In the genomic region with DNA sequence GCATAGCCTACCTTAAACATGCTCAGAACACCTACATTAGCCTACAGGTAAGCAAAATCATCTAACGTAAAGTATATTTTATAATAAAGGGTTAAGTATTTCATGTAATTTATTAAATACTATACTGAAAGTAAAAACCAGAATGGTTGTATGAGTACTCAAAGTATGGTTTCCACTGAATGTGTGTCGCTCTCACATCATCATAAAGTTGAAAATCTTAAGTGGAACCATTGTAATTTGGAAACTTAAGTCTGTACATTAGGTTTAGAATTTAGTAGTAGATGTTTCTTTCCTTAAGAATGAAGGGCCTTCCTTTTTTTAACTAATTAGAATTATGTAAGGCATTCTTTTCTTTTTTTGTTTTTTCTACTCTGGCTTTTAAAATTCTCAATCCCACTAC, we compare ENCODE assay signal across 22 cellular contexts.
DNase-seq lines count a peak whose midpoint lies in the region; ATAC-seq, FAIRE-seq and TF ChIP-seq lines count a peak whose summit lies in the region.
"Had no signal": no experiment of that assay in that cellular context is flagged by ENCODE, and none has a peak within 500 bp of the region (broad histone marks: within the 10 kb centered on the region; RNA-seq: fewer than 3 reads in every experiment).

No MANE protein-coding gene starts in this region.

- ATAC-seq in activated T-cell treated with anti-CD3 and anti-CD28 coated beads, Interleukin-2, amount 50 U/mL, for 72 hours (replicated peaks in 1 of 2), result peak in 1 of 2 donors; percentile 58
- ATAC-seq in GM12878 (no peak), HG02610 (IDR thresholded peaks at IDR 0.05; ENCODE audit: unreplicated experiment) (no peak)
- ATAC-seq: HepG2, K562 had no signal

- POLR2A ChIA-PET in GM12878 (lab: Charles Lee), result no interaction called here

- intact Hi-C loops in activated T-helper 1 cell treated with anti-CD3 and anti-CD28 coated beads, Interleukin-12 subunit alpha, Interleukin-12 subunit beta, Interleukin-2, Interleukin-4 antibody, amounts not matched to agents 30 ng/mL and 10 ng/mL and 1 ng/mL, durations not matched to agents 14 hours and 24 hours and 36 hours (cut with micrococcal nuclease), result loop anchor here (1.0 to 10.0 kb wide), 5 partner anchors 103 to 489 kb away; partner anchors contain the start of gene ELMO1
- intact Hi-C loops in GM12878 (cut with micrococcal nuclease; ENCODE audit: unreplicated experiment), result no loop called here
- intact Hi-C loops in mammary epithelial cell (cut with micrococcal nuclease), result loop anchor here (10.0 kb wide), 1 partner anchor 279 kb away; no protein-coding TSS in a partner anchor
- intact Hi-C loops in adrenal gland (cut with DNase I), result no loop called here

- no peak overlapping the region for H3K9ac ChIP-seq in GM12878 (ENCODE audit: control insufficient read depth, insufficient read depth, low read length)
- no peak overlapping the region for H3K9ac ChIP-seq in mammary epithelial cell (ENCODE audit: insufficient read depth, low read length)
- H3K9ac ChIP-seq: BLaER1 had no signal

- H3K9me3 Mint-ChIP-seq in activated T-cell treated with anti-CD3 and anti-CD28 coated beads, Interleukin-2, amount 50 U/mL, for 72 hours, result peaks cover 0 to 2% of the 10 kb centered on the region in 2 donors
- H3K9me3 Mint-ChIP-seq in activated T-helper 1 cell treated with anti-CD3 and anti-CD28 coated beads, Interleukin-12 subunit alpha, Interleukin-12 subunit beta, Interleukin-2, Interleukin-4 antibody, amounts not matched to agents 30 ng/mL and 10 ng/mL and 1 ng/mL, durations not matched to agents 14 hours and 24 hours and 36 hours, result peaks cover 12% of the 10 kb centered on the region

- H2AFZ ChIP-seq in GM12878 (ENCODE audit: control insufficient read depth, low read depth, low read length) (no peak overlapping the region), mammary epithelial cell (ENCODE audit: low read depth, low read length) (no peak overlapping the region)

- TF ChIP-seq EP300 in GM12878 (IDR thresholded peaks at IDR 0.05; ENCODE audit: borderline replicate concordance in 1 of 2, control insufficient read depth in 1 of 2, low read depth in 2 of 2, low read length in 2 of 2), result no peak

- dilution Hi-C loops in mammary epithelial cell (cut with HindIII; ENCODE audit: low sequenced_read_pairs), result no loop called here

- no peak for TF ChIP-seq CTCF in GM12878 (IDR thresholded peaks at IDR 0.05 in 2 of 3, conservative IDR thresholded peaks at IDR 0.05 in 1 of 3; ENCODE audit: control insufficient read depth in 2 of 3, extremely low read depth in 1 of 3, insufficient read depth in 1 of 3, low read depth in 3 of 3, low read length in 3 of 3)
- TF ChIP-seq CTCF in mammary epithelial cell (conservative IDR thresholded peaks at IDR 0.05 in 1 of 2, IDR thresholded peaks at IDR 0.05 in 1 of 2; ENCODE audit: extremely low read depth in 1 of 2, insufficient read depth in 1 of 2, low read depth in 1 of 2, low read length in 2 of 2), result no peak
- no peak for TF ChIP-seq CTCF in adrenal gland (IDR thresholded peaks at IDR 0.05)

- peak overlapping the region in 1 of 2 donors; percentile 3 for H3K4me3 Mint-ChIP-seq in activated T-cell treated with anti-CD3 and anti-CD28 coated beads, Interleukin-2, amount 50 U/mL, for 72 hours
- no peak overlapping the region for H3K4me3 Mint-ChIP-seq in activated T-helper 1 cell treated with anti-CD3 and anti-CD28 coated beads, Interleukin-12 subunit alpha, Interleukin-12 subunit beta, Interleukin-2, Interleukin-4 antibody, amounts not matched to agents 30 ng/mL and 10 ng/mL and 1 ng/mL, durations not matched to agents 14 hours and 24 hours and 36 hours
- H3K4me3 Mint-ChIP-seq: CD4-positive, alpha-beta T cell had no signal

- no peak for TF ChIP-seq RAD21 in GM12878 (IDR thresholded peaks at IDR 0.05; ENCODE audit: insufficient read depth, low read depth, low read length)

- CTCF ChIA-PET in GM12878 (lab: Yijun Ruan, JAX) (interaction anchor here (0.7 to 1.2 kb wide), 4 partner anchors 13 to 234 kb away, joined by 3 to 4 read pairs (median 3); no protein-coding TSS in a partner anchor), mammary epithelial cell (lab: Charles Lee; ENCODE audit: low non-redundant PET) (no interaction called here)

- no peak for DNase-seq in activated T-cell treated with anti-CD3 and anti-CD28 coated beads, Interleukin-2, amount 50 U/mL, for 72 hours
- no peak for DNase-seq in activated T-cell treated with anti-CD3 and anti-CD28 coated beads, Interleukin-2, amount 50 U/mL, for 48 hours
- no peak for DNase-seq in activated T-helper 1 cell treated with anti-CD3 and anti-CD28 coated beads, Interleukin-12 subunit alpha, Interleukin-12 subunit beta, Interleukin-2, Interleukin-4 antibody, amounts not matched to agents 30 ng/mL and 10 ng/mL and 1 ng/mL, durations not matched to agents 14 hours and 24 hours and 36 hours (ENCODE audit: low spot score)
- no peak for DNase-seq in GM12878 (ENCODE audit: low read depth, low spot score)
- DNase-seq in mammary epithelial cell, result no peak
- DNase-seq in adrenal gland, result no peak
- DNase-seq: ACHN; CD4-positive, alpha-beta T cell; DND-41; MG63; NCI-H1048; NCI-H1417 treated with DMSO at 0.1 percent for 48 hours; NCI-H187; NCI-H446; NCI-H526; Peyer's patch had no signal

- 45% methylated on average over 2 of the region's 2 CpGs for WGBS in GM12878 (ENCODE audit: insufficient coverage, insufficient replicate concordance, low lambda C conversion rate, missing lambda C conversion rate)
- WGBS in mammary epithelial cell (ENCODE audit: low coverage, missing lambda C conversion rate), result 95% methylated on average over 2 of the region's 2 CpGs
- 86 to 98% (median 92%) methylated on average over 2 of the region's 2 CpGs for WGBS in adrenal gland, 4 donors

- no TSS peak for BruUV-seq in GM12878 (replicated peaks; lab: Mats Ljungman, UMichigan)
- BruUV-seq in mammary epithelial cell (replicated peaks; lab: Mats Ljungman, UMichigan), result no TSS peak

- H3K27ac Mint-ChIP-seq in activated T-cell treated with anti-CD3 and anti-CD28 coated beads, Interleukin-2, amount 50 U/mL, for 72 hours, result peak overlapping the region; percentile 33
- peak overlapping the region; percentile 27 for H3K27ac Mint-ChIP-seq in activated T-helper 1 cell treated with anti-CD3 and anti-CD28 coated beads, Interleukin-12 subunit alpha, Interleukin-12 subunit beta, Interleukin-2, Interleukin-4 antibody, amounts not matched to agents 30 ng/mL and 10 ng/mL and 1 ng/mL, durations not matched to agents 14 hours and 24 hours and 36 hours

- H4K20me1 ChIP-seq in GM12878 (ENCODE audit: control insufficient read depth, insufficient read depth) (no peaks in the 10 kb centered on the region), mammary epithelial cell (ENCODE audit: insufficient read depth, low read length) (no peaks in the 10 kb centered on the region)
- H4K20me1 ChIP-seq: BLaER1 had no signal

- peaks cover 6 to 8% of the 10 kb centered on the region in 2 donors for H3K36me3 Mint-ChIP-seq in activated T-cell treated with anti-CD3 and anti-CD28 coated beads, Interleukin-2, amount 50 U/mL, for 72 hours (ENCODE audit: insufficient read depth in 2 of 2)
- peaks cover 23% of the 10 kb centered on the region for H3K36me3 Mint-ChIP-seq in activated T-helper 1 cell treated with anti-CD3 and anti-CD28 coated beads, Interleukin-12 subunit alpha, Interleukin-12 subunit beta, Interleukin-2, Interleukin-4 antibody, amounts not matched to agents 30 ng/mL and 10 ng/mL and 1 ng/mL, durations not matched to agents 14 hours and 24 hours and 36 hours (ENCODE audit: low read depth)

- in situ Hi-C loops in GM12878 (cut with MboI) (no loop called here), mammary epithelial cell (cut with MboI; ENCODE audit: low sequenced_read_pairs in 2 of 2) (no loop called here)

- no peaks in the 10 kb centered on the region for H3K27me3 Mint-ChIP-seq in activated T-cell treated with anti-CD3 and anti-CD28 coated beads, Interleukin-2, amount 50 U/mL, for 72 hours (ENCODE audit: low read depth)
- no peaks in the 10 kb centered on the region for H3K27me3 Mint-ChIP-seq in activated T-helper 1 cell treated with anti-CD3 and anti-CD28 coated beads, Interleukin-12 subunit alpha, Interleukin-12 subunit beta, Interleukin-2, Interleukin-4 antibody, amounts not matched to agents 30 ng/mL and 10 ng/mL and 1 ng/mL, durations not matched to agents 14 hours and 24 hours and 36 hours (ENCODE audit: insufficient read depth)
- H3K27me3 Mint-ChIP-seq: CD4-positive, alpha-beta T cell had no signal

- RAD21 ChIA-PET in GM12878 (lab: Charles Lee; ENCODE audit: unreplicated experiment), result no interaction called here

- H3K4me3 ChIP-seq in GM12878, result no peak overlapping the region
- H3K4me3 ChIP-seq in mammary epithelial cell (replicated peaks in 1 of 3; ENCODE audit: insufficient read depth in 1 of 3, low read depth in 2 of 3, low read length in 3 of 3), result no peak overlapping the region
- H3K4me3 ChIP-seq in adrenal gland, result no peak overlapping the region
- H3K4me3 ChIP-seq: BLaER1, HAP-1, K562, MG63, Peyer's patch had no signal

- peaks cover 34% of the 10 kb centered on the region for H3K4me1 Mint-ChIP-seq in activated T-cell treated with anti-CD3 and anti-CD28 coated beads, Interleukin-2, amount 50 U/mL, for 72 hours (ENCODE audit: low read depth)
- H3K4me1 Mint-ChIP-seq in activated T-helper 1 cell treated with anti-CD3 and anti-CD28 coated beads, Interleukin-12 subunit alpha, Interleukin-12 subunit beta, Interleukin-2, Interleukin-4 antibody, amounts not matched to agents 30 ng/mL and 10 ng/mL and 1 ng/mL, durations not matched to agents 14 hours and 24 hours and 36 hours (ENCODE audit: low read depth), result peaks cover 49% of the 10 kb centered on the region

- TF ChIP-seq POLR2A in GM12878 (IDR thresholded peaks at IDR 0.05; ENCODE audit: low read depth, low read length) (no peak), adrenal gland (IDR thresholded peaks at IDR 0.05) (no peak)

- peaks cover 15% of the 10 kb centered on the region for H3K4me1 ChIP-seq in GM12878 (ENCODE audit: control insufficient read depth, insufficient read depth, low read length)
- H3K4me1 ChIP-seq in mammary epithelial cell (ENCODE audit: insufficient read depth, low read length), result no peaks in the 10 kb centered on the region
- peaks cover 0 to 5% of the 10 kb centered on the region in 2 donors for H3K4me1 ChIP-seq in adrenal gland (replicated peaks in 1 of 2)
- H3K4me1 ChIP-seq: HAP-1, Peyer's patch had no signal

- H3K4me2 ChIP-seq in GM12878 (ENCODE audit: control insufficient read depth, insufficient read depth) (no peak overlapping the region), mammary epithelial cell (ENCODE audit: insufficient read depth, low read depth, low read length) (no peak overlapping the region)
- H3K4me2 ChIP-seq: BLaER1 had no signal

- H3K27me3 ChIP-seq in GM12878 (replicated peaks in 1 of 2; ENCODE audit: control insufficient read depth in 2 of 2, insufficient read depth in 2 of 2, low read length in 1 of 2) (no peaks in the 10 kb centered on the region), mammary epithelial cell (ENCODE audit: insufficient read depth, low read length) (no peaks in the 10 kb centered on the region), adrenal gland (no peaks in the 10 kb centered on the region)
- H3K27me3 ChIP-seq: BLaER1, MG63, Peyer's patch had no signal

- no peak overlapping the region for H3K27ac ChIP-seq in GM12878 (ENCODE audit: control insufficient read depth, insufficient read depth)
- no peak overlapping the region for H3K27ac ChIP-seq in mammary epithelial cell (ENCODE audit: insufficient read depth, low read depth, low read length)
- H3K27ac ChIP-seq in adrenal gland, result no peak overlapping the region
- H3K27ac ChIP-seq: BLaER1, HL-60, Peyer's patch had no signal

- no peaks in the 10 kb centered on the region for H3K79me2 ChIP-seq in GM12878 (ENCODE audit: control insufficient read depth, insufficient read depth, low read length)
- no peaks in the 10 kb centered on the region for H3K79me2 ChIP-seq in mammary epithelial cell (ENCODE audit: insufficient read depth, low read length)

- no peaks in the 10 kb centered on the region for H3K36me3 ChIP-seq in GM12878 (ENCODE audit: control insufficient read depth in 2 of 2, insufficient read depth in 2 of 2, low read length in 1 of 2)
- no peaks in the 10 kb centered on the region for H3K36me3 ChIP-seq in mammary epithelial cell (ENCODE audit: insufficient read depth, low read length)
- H3K36me3 ChIP-seq in adrenal gland (replicated peaks in 1 of 2), result no peaks in the 10 kb centered on the region
- H3K36me3 ChIP-seq: BLaER1, HAP-1, MG63, Peyer's patch had no signal

- no peak for FAIRE-seq in GM12878 (lab: Jason Lieb, UNC)
- FAIRE-seq: HepG2, K562 had no signal

- H3K9me3 ChIP-seq in GM12878 (replicated peaks; ENCODE audit: control insufficient read depth, insufficient read depth, low read length) (no peaks in the 10 kb centered on the region; the same call in 2 of the 3 replicates), mammary epithelial cell (replicated peaks; ENCODE audit: insufficient read depth, low read length) (no peaks in the 10 kb centered on the region), adrenal gland (replicated peaks in 1 of 3) (no peaks in the 10 kb centered on the region)
- H3K9me3 ChIP-seq: BLaER1, HAP-1, MG63, Peyer's patch had no signal

- SMC1A ChIA-PET in GM12878 (lab: Charles Lee; ENCODE audit: uncharacterized antibody, unreplicated experiment), result no interaction called here

Comparison
In these comparisons a context has a peak if more than half of its experiments do, and no peak if none do; other contexts are left out.
1. intact Hi-C loops: an anchor here in activated T-helper 1 cell treated with anti-CD3 and anti-CD28 coated beads, Interleukin-12 subunit alpha, Interleukin-12 subunit beta, Interleukin-2, Interleukin-4 antibody, amounts not matched to agents 30 ng/mL and 10 ng/mL and 1 ng/mL, durations not matched to agents 14 hours and 24 hours and 36 hours (1.0 to 10.0 kb wide) and mammary epithelial cell (10.0 kb wide); none called in GM12878 and adrenal gland.